2 cellular contexts compared by ENCODE assay signal in genomic region chr17:50905460-50905803, GRCh38.
TF ChIP-seq lines count a peak whose summit lies in the region.

No MANE protein-coding gene starts in this region.

TF ChIP-seq in GM23338, 12 proteins besides CTCF, POLR2A, EP300 and RAD21:
- TF ChIP-seq ETS1 (IDR thresholded peaks at IDR 0.05) (no peak), POLR2AphosphoS5 (IDR thresholded peaks at IDR 0.05; ENCODE audit: low read depth) (no peak), STAT1 (IDR thresholded peaks at IDR 0.05; ENCODE audit: unreplicated experiment) (no peak), EZH2 (IDR thresholded peaks at IDR 0.05; ENCODE audit: low read depth, unreplicated experiment) (no peak), NANOG (IDR thresholded peaks at IDR 0.05; ENCODE audit: borderline replicate concordance) (no peak), JUNB (IDR thresholded peaks at IDR 0.05; ENCODE audit: unreplicated experiment) (no peak), EZH2phosphoT487 (IDR thresholded peaks at IDR 0.05; ENCODE audit: unreplicated experiment) (no peak), CREB1 (CRISPR knock-in tag; IDR thresholded peaks at IDR 0.05; ENCODE audit: low read depth) (no peak), ZNF331 (CRISPR knock-in tag; IDR thresholded peaks at IDR 0.05; ENCODE audit: low read depth) (no peak)

TF ChIP-seq in H1, 55 proteins besides CTCF, POLR2A, EP300 and RAD21 (continued from another document):
- TF ChIP-seq, protein P1, sequence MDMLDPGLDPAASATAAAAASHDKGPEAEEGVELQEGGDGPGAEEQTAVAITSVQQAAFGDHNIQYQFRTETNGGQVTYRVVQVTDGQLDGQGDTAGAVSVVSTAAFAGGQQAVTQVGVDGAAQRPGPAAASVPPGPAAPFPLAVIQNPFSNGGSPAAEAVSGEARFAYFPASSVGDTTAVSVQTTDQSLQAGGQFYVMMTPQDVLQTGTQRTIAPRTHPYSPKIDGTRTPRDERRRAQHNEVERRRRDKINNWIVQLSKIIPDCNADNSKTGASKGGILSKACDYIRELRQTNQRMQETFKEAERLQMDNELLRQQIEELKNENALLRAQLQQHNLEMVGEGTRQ (IDR thresholded peaks at IDR 0.05; ENCODE audit: low read length): no peak
- TF ChIP-seq CHD2 (IDR thresholded peaks at IDR 0.05; ENCODE audit: low read length) (no peak), CEBPB (IDR thresholded peaks at IDR 0.05; ENCODE audit: low read depth, low read length) (peak; percentile 41; the same call in 1 of the 2 replicates)
TF ChIP-seq in H1: peak in this region for 2.
